ENCODE assay signal across 1 cellular context in the genomic region with DNA sequence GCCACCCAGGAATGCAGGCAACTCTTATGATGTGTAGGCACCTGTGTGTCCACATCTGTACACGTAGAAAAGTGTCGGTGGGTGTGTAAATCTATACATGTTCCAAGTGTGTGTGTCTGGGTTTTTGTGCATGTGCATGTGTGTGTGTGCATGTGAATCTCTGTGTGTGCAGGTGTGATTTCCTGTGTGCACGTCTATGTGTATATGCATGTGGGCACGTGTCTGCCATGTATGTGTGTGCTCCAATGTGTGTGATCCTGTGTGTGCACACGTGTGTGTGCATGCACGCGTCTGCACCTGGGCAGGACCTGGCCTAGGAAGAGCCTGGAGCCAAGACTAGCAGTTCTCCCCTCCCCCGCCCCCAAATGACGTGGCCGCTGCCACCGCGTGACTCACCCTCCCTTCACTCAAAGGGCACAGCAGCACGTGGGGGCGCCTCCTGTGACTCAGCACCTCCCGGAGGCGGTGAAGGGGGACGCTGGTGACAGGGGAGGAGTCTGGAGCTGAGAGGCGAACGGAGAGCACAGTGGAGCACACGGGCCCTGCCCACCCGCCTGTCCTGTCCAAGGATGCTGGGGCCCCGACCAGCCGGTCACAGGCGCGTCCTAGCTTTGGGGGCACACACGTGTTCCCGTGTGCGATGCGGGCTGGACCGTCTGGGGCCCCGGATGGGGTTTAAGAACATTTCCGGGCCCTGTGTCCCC.
TF ChIP-seq lines count a peak whose summit lies in the region.

No MANE protein-coding gene starts in this region.

TF ChIP-seq in HepG2, 621 proteins besides CTCF, POLR2A, EP300 and RAD21 (continued from another document):
- TF ChIP-seq, protein P1, sequence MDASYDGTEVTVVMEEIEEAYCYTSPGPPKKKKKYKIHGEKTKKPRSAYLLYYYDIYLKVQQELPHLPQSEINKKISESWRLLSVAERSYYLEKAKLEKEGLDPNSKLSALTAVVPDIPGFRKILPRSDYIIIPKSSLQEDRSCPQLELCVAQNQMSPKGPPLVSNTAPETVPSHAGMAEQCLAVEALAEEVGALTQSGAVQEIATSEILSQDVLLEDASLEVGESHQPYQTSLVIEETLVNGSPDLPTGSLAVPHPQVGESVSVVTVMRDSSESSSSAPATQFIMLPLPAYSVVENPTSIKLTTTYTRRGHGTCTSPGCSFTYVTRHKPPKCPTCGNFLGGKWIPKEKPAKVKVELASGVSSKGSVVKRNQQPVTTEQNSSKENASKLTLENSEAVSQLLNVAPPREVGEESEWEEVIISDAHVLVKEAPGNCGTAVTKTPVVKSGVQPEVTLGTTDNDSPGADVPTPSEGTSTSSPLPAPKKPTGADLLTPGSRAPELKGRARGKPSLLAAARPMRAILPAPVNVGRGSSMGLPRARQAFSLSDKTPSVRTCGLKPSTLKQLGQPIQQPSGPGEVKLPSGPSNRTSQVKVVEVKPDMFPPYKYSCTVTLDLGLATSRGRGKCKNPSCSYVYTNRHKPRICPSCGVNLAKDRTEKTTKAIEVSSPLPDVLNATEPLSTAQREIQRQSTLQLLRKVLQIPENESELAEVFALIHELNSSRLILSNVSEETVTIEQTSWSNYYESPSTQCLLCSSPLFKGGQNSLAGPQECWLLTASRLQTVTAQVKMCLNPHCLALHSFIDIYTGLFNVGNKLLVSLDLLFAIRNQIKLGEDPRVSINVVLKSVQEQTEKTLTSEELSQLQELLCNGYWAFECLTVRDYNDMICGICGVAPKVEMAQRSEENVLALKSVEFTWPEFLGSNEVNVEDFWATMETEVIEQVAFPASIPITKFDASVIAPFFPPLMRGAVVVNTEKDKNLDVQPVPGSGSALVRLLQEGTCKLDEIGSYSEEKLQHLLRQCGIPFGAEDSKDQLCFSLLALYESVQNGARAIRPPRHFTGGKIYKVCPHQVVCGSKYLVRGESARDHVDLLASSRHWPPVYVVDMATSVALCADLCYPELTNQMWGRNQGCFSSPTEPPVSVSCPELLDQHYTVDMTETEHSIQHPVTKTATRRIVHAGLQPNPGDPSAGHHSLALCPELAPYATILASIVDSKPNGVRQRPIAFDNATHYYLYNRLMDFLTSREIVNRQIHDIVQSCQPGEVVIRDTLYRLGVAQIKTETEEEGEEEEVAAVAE (CRISPR knock-in tag; IDR thresholded peaks at IDR 0.05; ENCODE audit: borderline replicate concordance) = peak; percentile 77; the same call in 1 of the 2 replicates
- TF ChIP-seq ESRRA (CRISPR knock-in tag; IDR thresholded peaks at IDR 0.05; ENCODE audit: low read depth) = 0 out of 2 replicates have a peak, but pooled peaks have one; percentile 50
- TF ChIP-seq, protein P2, sequence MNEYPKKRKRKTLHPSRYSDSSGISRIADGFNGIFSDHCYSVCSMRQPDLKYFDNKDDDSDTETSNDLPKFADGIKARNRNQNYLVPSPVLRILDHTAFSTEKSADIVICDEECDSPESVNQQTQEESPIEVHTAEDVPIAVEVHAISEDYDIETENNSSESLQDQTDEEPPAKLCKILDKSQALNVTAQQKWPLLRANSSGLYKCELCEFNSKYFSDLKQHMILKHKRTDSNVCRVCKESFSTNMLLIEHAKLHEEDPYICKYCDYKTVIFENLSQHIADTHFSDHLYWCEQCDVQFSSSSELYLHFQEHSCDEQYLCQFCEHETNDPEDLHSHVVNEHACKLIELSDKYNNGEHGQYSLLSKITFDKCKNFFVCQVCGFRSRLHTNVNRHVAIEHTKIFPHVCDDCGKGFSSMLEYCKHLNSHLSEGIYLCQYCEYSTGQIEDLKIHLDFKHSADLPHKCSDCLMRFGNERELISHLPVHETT (CRISPR knock-in tag; conservative IDR thresholded peaks at IDR 0.05) = peak; percentile 80
- peak; percentile 67; the same call in 1 of the 2 replicates for TF ChIP-seq HOXA5 (CRISPR knock-in tag; IDR thresholded peaks at IDR 0.05)
- TF ChIP-seq ZNF556 (CRISPR knock-in tag; IDR thresholded peaks at IDR 0.05; ENCODE audit: borderline replicate concordance) = peak; percentile 56; the same call in 1 of the 2 replicates
- TF ChIP-seq, protein P3, sequence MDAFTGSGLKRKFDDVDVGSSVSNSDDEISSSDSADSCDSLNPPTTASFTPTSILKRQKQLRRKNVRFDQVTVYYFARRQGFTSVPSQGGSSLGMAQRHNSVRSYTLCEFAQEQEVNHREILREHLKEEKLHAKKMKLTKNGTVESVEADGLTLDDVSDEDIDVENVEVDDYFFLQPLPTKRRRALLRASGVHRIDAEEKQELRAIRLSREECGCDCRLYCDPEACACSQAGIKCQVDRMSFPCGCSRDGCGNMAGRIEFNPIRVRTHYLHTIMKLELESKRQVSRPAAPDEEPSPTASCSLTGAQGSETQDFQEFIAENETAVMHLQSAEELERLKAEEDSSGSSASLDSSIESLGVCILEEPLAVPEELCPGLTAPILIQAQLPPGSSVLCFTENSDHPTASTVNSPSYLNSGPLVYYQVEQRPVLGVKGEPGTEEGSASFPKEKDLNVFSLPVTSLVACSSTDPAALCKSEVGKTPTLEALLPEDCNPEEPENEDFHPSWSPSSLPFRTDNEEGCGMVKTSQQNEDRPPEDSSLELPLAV (CRISPR knock-in tag; conservative IDR thresholded peaks at IDR 0.05; ENCODE audit: low read depth) = 0 out of 2 replicates have a peak, but pooled peaks have one; percentile 72
- TF ChIP-seq PHF5A (CRISPR knock-in tag; IDR thresholded peaks at IDR 0.05; ENCODE audit: low read depth, unreplicated experiment) = peak; percentile 67
- TF ChIP-seq, protein P4, sequence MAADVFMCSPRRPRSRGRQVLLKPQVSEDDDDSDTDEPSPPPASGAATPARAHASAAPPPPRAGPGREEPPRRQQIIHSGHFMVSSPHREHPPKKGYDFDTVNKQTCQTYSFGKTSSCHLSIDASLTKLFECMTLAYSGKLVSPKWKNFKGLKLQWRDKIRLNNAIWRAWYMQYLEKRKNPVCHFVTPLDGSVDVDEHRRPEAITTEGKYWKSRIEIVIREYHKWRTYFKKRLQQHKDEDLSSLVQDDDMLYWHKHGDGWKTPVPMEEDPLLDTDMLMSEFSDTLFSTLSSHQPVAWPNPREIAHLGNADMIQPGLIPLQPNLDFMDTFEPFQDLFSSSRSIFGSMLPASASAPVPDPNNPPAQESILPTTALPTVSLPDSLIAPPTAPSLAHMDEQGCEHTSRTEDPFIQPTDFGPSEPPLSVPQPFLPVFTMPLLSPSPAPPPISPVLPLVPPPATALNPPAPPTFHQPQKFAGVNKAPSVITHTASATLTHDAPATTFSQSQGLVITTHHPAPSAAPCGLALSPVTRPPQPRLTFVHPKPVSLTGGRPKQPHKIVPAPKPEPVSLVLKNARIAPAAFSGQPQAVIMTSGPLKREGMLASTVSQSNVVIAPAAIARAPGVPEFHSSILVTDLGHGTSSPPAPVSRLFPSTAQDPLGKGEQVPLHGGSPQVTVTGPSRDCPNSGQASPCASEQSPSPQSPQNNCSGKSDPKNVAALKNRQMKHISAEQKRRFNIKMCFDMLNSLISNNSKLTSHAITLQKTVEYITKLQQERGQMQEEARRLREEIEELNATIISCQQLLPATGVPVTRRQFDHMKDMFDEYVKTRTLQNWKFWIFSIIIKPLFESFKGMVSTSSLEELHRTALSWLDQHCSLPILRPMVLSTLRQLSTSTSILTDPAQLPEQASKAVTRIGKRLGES (CRISPR knock-in tag; IDR thresholded peaks at IDR 0.05; ENCODE audit: borderline replicate concordance) = no peak
- no peak for TF ChIP-seq RFX5 (IDR thresholded peaks at IDR 0.05; ENCODE audit: low read depth, low read length)
- no peak for TF ChIP-seq IKZF1 (IDR thresholded peaks at IDR 0.05)
- TF ChIP-seq SP5 (CRISPR knock-in tag; IDR thresholded peaks at IDR 0.05; ENCODE audit: borderline replicate concordance, low read depth) = peak; percentile 92
- TF ChIP-seq TBP (CRISPR knock-in tag; IDR thresholded peaks at IDR 0.05) = no peak
- TF ChIP-seq HNRNPL (IDR thresholded peaks at IDR 0.05; ENCODE audit: low read depth, low read length) = peak; percentile 92
- TF ChIP-seq ZNF772 (CRISPR knock-in tag; IDR thresholded peaks at IDR 0.05) = peak; percentile 79
- no peak for TF ChIP-seq ZNF274 (CRISPR knock-in tag; IDR thresholded peaks at IDR 0.05)
- peak; percentile 49; the same call in 1 of the 2 replicates for TF ChIP-seq PRMT3 (CRISPR knock-in tag; IDR thresholded peaks at IDR 0.05; ENCODE audit: borderline replicate concordance, low read depth)
- TF ChIP-seq NR2F1 (CRISPR knock-in tag; IDR thresholded peaks at IDR 0.05) = peak; percentile 56 to 70; a peak in 1 of 4 replicates
- no peak for TF ChIP-seq SIX1 (CRISPR knock-in tag; IDR thresholded peaks at IDR 0.05; ENCODE audit: borderline replicate concordance)
- TF ChIP-seq TRIM24 (CRISPR knock-in tag; IDR thresholded peaks at IDR 0.05) = no peak
- TF ChIP-seq SMAD1 (CRISPR knock-in tag; IDR thresholded peaks at IDR 0.05; ENCODE audit: borderline replicate concordance, low read depth) = no peak
- TF ChIP-seq ZNF790 (CRISPR knock-in tag; IDR thresholded peaks at IDR 0.05; ENCODE audit: borderline replicate concordance) = no peak
- 0 out of 2 replicates have a peak, but pooled peaks have one; percentile 49 for TF ChIP-seq TSC22D2 (CRISPR knock-in tag; IDR thresholded peaks at IDR 0.05; ENCODE audit: borderline replicate concordance)
- no peak for TF ChIP-seq KLF15 (CRISPR knock-in tag; IDR thresholded peaks at IDR 0.05; ENCODE audit: borderline replicate concordance)
- TF ChIP-seq ZNF143 (CRISPR knock-in tag; IDR thresholded peaks at IDR 0.05) = 0 out of 2 replicates have a peak, but pooled peaks have one; percentile 11
- TF ChIP-seq, protein P5, sequence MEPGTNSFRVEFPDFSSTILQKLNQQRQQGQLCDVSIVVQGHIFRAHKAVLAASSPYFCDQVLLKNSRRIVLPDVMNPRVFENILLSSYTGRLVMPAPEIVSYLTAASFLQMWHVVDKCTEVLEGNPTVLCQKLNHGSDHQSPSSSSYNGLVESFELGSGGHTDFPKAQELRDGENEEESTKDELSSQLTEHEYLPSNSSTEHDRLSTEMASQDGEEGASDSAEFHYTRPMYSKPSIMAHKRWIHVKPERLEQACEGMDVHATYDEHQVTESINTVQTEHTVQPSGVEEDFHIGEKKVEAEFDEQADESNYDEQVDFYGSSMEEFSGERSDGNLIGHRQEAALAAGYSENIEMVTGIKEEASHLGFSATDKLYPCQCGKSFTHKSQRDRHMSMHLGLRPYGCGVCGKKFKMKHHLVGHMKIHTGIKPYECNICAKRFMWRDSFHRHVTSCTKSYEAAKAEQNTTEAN (CRISPR knock-in tag; conservative IDR thresholded peaks at IDR 0.05) = peak; percentile 88
- no peak for TF ChIP-seq GTF2F1 (IDR thresholded peaks at IDR 0.05; ENCODE audit: low read length)
- 0 out of 2 replicates have a peak, but pooled peaks have one; percentile 47 for TF ChIP-seq GTF3A (CRISPR knock-in tag; conservative IDR thresholded peaks at IDR 0.05)
- TF ChIP-seq ISL2 (CRISPR knock-in tag; IDR thresholded peaks at IDR 0.05) = peak; percentile 38; the same call in 1 of the 2 replicates
- TF ChIP-seq, protein P6, sequence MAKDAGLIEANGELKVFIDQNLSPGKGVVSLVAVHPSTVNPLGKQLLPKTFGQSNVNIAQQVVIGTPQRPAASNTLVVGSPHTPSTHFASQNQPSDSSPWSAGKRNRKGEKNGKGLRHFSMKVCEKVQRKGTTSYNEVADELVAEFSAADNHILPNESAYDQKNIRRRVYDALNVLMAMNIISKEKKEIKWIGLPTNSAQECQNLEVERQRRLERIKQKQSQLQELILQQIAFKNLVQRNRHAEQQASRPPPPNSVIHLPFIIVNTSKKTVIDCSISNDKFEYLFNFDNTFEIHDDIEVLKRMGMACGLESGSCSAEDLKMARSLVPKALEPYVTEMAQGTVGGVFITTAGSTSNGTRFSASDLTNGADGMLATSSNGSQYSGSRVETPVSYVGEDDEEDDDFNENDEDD (CRISPR knock-in tag; IDR thresholded peaks at IDR 0.05; ENCODE audit: borderline replicate concordance) = peak; percentile 93; the same call in 1 of the 2 replicates
- TF ChIP-seq GATAD2A (CRISPR knock-in tag; IDR thresholded peaks at IDR 0.05) = peak; percentile 91
- TF ChIP-seq, protein P7, sequence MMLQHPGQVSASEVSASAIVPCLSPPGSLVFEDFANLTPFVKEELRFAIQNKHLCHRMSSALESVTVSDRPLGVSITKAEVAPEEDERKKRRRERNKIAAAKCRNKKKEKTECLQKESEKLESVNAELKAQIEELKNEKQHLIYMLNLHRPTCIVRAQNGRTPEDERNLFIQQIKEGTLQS (CRISPR knock-in tag; IDR thresholded peaks at IDR 0.05) = peak; percentile 97
- TF ChIP-seq, protein P8, sequence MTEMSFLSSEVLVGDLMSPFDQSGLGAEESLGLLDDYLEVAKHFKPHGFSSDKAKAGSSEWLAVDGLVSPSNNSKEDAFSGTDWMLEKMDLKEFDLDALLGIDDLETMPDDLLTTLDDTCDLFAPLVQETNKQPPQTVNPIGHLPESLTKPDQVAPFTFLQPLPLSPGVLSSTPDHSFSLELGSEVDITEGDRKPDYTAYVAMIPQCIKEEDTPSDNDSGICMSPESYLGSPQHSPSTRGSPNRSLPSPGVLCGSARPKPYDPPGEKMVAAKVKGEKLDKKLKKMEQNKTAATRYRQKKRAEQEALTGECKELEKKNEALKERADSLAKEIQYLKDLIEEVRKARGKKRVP (CRISPR knock-in tag; IDR thresholded peaks at IDR 0.05) = peak in 1 of 2 experiments; percentile 81; a peak in 2 of 4 replicates
- TF ChIP-seq PCBP1 (IDR thresholded peaks at IDR 0.05; ENCODE audit: borderline replicate concordance, low read depth, low read length) = 0 out of 2 replicates have a peak, but pooled peaks have one; percentile 76
- TF ChIP-seq ONECUT2 (CRISPR knock-in tag; IDR thresholded peaks at IDR 0.05) = no peak
